Comparison of ENCODE assay signal across 2 cellular contexts in genomic region chr5:72114629-72115028, GRCh38.
TF ChIP-seq lines count a peak whose summit lies in the region.

No MANE protein-coding gene starts in this region.

TF ChIP-seq in SK-N-SH, 30 proteins besides CTCF, POLR2A, EP300 and RAD21 (continued from another document):
- TF ChIP-seq SMC3 (IDR thresholded peaks at IDR 0.05; ENCODE audit: low read depth, low read length), result no peak
- TF ChIP-seq ZBTB33 (IDR thresholded peaks at IDR 0.05; ENCODE audit: borderline replicate concordance, low read depth), result no peak
- TF ChIP-seq FOSL2 (IDR thresholded peaks at IDR 0.05; ENCODE audit: borderline replicate concordance, low read depth), result no peak

TF ChIP-seq in SK-N-SH treated with all-trans-retinoic acid at 6 μM for 48 hours, 23 proteins besides CTCF, POLR2A, EP300 and RAD21 (continued from another document):
- TF ChIP-seq PATZ1 (CRISPR knock-in tag; IDR thresholded peaks at IDR 0.05; ENCODE audit: borderline replicate concordance) (no peak), ZC3H10 (CRISPR knock-in tag; IDR thresholded peaks at IDR 0.05) (no peak), RARB (CRISPR knock-in tag; IDR thresholded peaks at IDR 0.05) (no peak), ZNF565 (CRISPR knock-in tag; conservative IDR thresholded peaks at IDR 0.05; ENCODE audit: low read depth) (no peak), TSHZ2 (CRISPR knock-in tag; IDR thresholded peaks at IDR 0.05) (no peak), PPARA (CRISPR knock-in tag; IDR thresholded peaks at IDR 0.05; ENCODE audit: borderline replicate concordance) (no peak), OSR1 (CRISPR knock-in tag; IDR thresholded peaks at IDR 0.05) (no peak), ESRRG (CRISPR knock-in tag; IDR thresholded peaks at IDR 0.05) (no peak), ARNTL (CRISPR knock-in tag; IDR thresholded peaks at IDR 0.05; ENCODE audit: borderline replicate concordance, low read depth) (no peak), BACH2 (CRISPR knock-in tag; IDR thresholded peaks at IDR 0.05; ENCODE audit: borderline replicate concordance) (no peak), CSDC2 (CRISPR knock-in tag; IDR thresholded peaks at IDR 0.05) (no peak), ZNF8 (CRISPR knock-in tag; IDR thresholded peaks at IDR 0.05) (no peak), CREB5 (CRISPR knock-in tag; IDR thresholded peaks at IDR 0.05; ENCODE audit: low read depth) (no peak), ZFP30 (CRISPR knock-in tag; IDR thresholded peaks at IDR 0.05) (no peak), POU6F1 (CRISPR knock-in tag; IDR thresholded peaks at IDR 0.05; ENCODE audit: borderline replicate concordance, low read depth) (no peak)
